8 cellular contexts compared by ENCODE assay signal in the genomic region with DNA sequence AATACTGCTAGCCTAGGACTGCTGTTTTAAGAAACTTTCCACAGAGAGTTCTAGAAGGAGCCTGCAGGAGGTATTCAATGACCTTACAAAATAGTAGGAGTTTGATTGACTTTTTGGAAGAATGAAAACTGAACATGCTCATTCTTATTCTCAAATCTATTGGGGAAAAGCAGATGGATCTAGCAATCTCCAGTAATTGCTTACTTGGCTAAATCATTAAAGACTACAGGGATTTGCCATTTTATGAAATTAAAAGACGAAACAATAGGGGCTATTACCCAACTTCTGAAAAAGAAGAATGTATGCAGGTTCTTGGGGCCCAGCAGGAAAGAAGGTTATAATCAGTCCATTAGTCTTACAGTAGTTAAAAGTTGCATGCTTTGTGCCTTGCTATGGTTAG. TPM values are rescaled to one million over a fixed set of nuclear protein-coding genes. Genes with fewer than 3 reads are reported as not detected.
"Had no signal": no experiment of that assay in that cellular context is flagged by ENCODE, and none has a peak within 500 bp of the region (broad histone marks: within the 10 kb centered on the region; RNA-seq: fewer than 3 reads in every experiment).

No MANE protein-coding gene starts in this region.

- H3K27ac Mint-ChIP-seq: IgD-negative memory B cell had no signal

- H3K4me2 ChIP-seq: KMS-11 had no signal

- H3K4me3 Mint-ChIP-seq: IgD-negative memory B cell had no signal

- H3K36me3 Mint-ChIP-seq: IgD-negative memory B cell had no signal

- FAIRE-seq: HTR-8/SVneo, K562 had no signal

- H3K27ac ChIP-seq: HL-60, KMS-11 had no signal

- H3K9me3 Mint-ChIP-seq: IgD-negative memory B cell had no signal

- H3K9ac ChIP-seq: KMS-11 had no signal

- DNase-seq: KBM-7, KG1 had no signal

- H3K27me3 Mint-ChIP-seq: IgD-negative memory B cell had no signal

- ATAC-seq: K562 had no signal

- H3K4me3 ChIP-seq: K562 had no signal

RNA-seq across cellular contexts. Expression of gene PEX5L, which starts 29.9 kb away (rescaled TPM):
- total RNA-seq: HT-29, K562 had no signal
- polyA plus RNA-seq: IgD-negative memory B cell, K562 had no signal
